In genomic region chr6:74574794-74575193, GRCh38 we compare ENCODE assay signal across 9 cellular contexts.
DNase-seq lines count a peak whose midpoint lies in the region; FAIRE-seq and TF ChIP-seq lines count a peak whose summit lies in the region.
"Had no signal": no experiment of that assay in that cellular context is flagged by ENCODE, and none has a peak within 500 bp of the region (broad histone marks: within the 10 kb centered on the region; RNA-seq: fewer than 3 reads in every experiment).

No MANE protein-coding gene starts in this region.

- no peaks in the 10 kb centered on the region for H3K9me3 ChIP-seq in H9 (ENCODE audit: control insufficient read depth, low read depth, low read length)
- no peaks in the 10 kb centered on the region for H3K9me3 ChIP-seq in OCI-LY1 (ENCODE audit: low read length)
- H3K9me3 ChIP-seq in tibial nerve, result no peaks in the 10 kb centered on the region

- TF ChIP-seq POLR2A in tibial nerve (IDR thresholded peaks at IDR 0.05), result no peak

- H3K27ac ChIP-seq in H9 (ENCODE audit: insufficient read length, low read depth, low read length) (no peak overlapping the region), OCI-LY1 (ENCODE audit: low read depth, low read length, poor library complexity, severe bottlenecking) (no peak overlapping the region), tibial nerve (no peak overlapping the region)

- H3K23me2 ChIP-seq in H9 (ENCODE audit: insufficient read length, low read depth, low read length, poor library complexity, severe bottlenecking), result no peaks in the 10 kb centered on the region

- no peak overlapping the region for H4K8ac ChIP-seq in H9 (replicated peaks; ENCODE audit: insufficient read length, low read depth, low read length)

- H4K5ac ChIP-seq in H9 (ENCODE audit: insufficient read length, low read depth, low read length), result no peak overlapping the region

- H3K14ac ChIP-seq in H9 (ENCODE audit: insufficient read depth, low read length), result no peak overlapping the region

- DNase-seq in D721Med (ENCODE audit: insufficient read length, low spot score) (no peak), H9 (no peak), foreskin fibroblast (peak in 1 of 2 donors; percentile 44), NCI-H187 (lab: John Stamatoyannopoulos, UW) (no peak), tibial nerve (ENCODE audit: low spot score in 2 of 2) (no peak), NCI-H748 (lab: John Stamatoyannopoulos, UW; ENCODE audit: unreplicated experiment) (no peak)
- DNase-seq in activated CD4-positive, alpha-beta T cell treated with anti-CD3 and anti-CD28 coated beads, Interleukin-2, amount 50 U/mL, for 48 hours, result no peak

- H2AFZ ChIP-seq in H9 (ENCODE audit: low read length), result no peak overlapping the region
- no peak overlapping the region for H2AFZ ChIP-seq in OCI-LY1 (ENCODE audit: low read length)

- no peaks in the 10 kb centered on the region for H3K79me1 ChIP-seq in H9 (ENCODE audit: insufficient read depth, low read depth, low read length, poor library complexity, severe bottlenecking)

- no peak overlapping the region for H3K4ac ChIP-seq in H9 (ENCODE audit: low read depth, low read length)

- no peaks in the 10 kb centered on the region for H3K36me3 ChIP-seq in OCI-LY1 (ENCODE audit: insufficient read depth, low read length)
- H3K36me3 ChIP-seq in tibial nerve, result no peaks in the 10 kb centered on the region

- H3K4me1 Mint-ChIP-seq in H9, result no peaks in the 10 kb centered on the region

- H2AK5ac ChIP-seq in H9 (ENCODE audit: insufficient read length, low read length), result no peak overlapping the region

- no peak overlapping the region for H2BK5ac ChIP-seq in H9 (ENCODE audit: insufficient read length, low read length)

- H3K56ac ChIP-seq in H9 (ENCODE audit: insufficient read length, low read depth, low read length), result no peak overlapping the region

- H2BK15ac ChIP-seq in H9 (ENCODE audit: low read depth, low read length), result no peak overlapping the region

- TF ChIP-seq EP300 in tibial nerve (IDR thresholded peaks at IDR 0.05), result no peak

- no peak overlapping the region for H4K91ac ChIP-seq in H9 (ENCODE audit: insufficient read length, low read depth, low read length)

- no peak overlapping the region for H3K4me3 ChIP-seq in OCI-LY1 (ENCODE audit: low read depth, low read length, poor library complexity, severe bottlenecking)
- H3K4me3 ChIP-seq in foreskin fibroblast (ENCODE audit: low read depth in 1 of 2, low read length in 2 of 2), result no peak overlapping the region
- no peak overlapping the region for H3K4me3 ChIP-seq in tibial nerve

- no CpG with 5 or more reads among the region's 5 CpGs for WGBS in H9 (ENCODE audit: extremely low coverage, insufficient read length, low lambda C conversion rate)
- 66 to 73% methylated on average over 5 of the region's 5 CpGs for WGBS in tibial nerve, 2 donors

- no peak overlapping the region for H3K9ac ChIP-seq in H9 (ENCODE audit: extremely low read depth, insufficient read length, low read length)
- no peak overlapping the region for H3K9ac ChIP-seq in OCI-LY1 (ENCODE audit: low read length)

- FAIRE-seq in D721Med (lab: Jason Lieb, UNC), result no peak
- FAIRE-seq: islet of Langerhans had no signal

- H3K27ac Mint-ChIP-seq in H9, result no peak overlapping the region

- no peak overlapping the region for H2BK120ac ChIP-seq in H9 (ENCODE audit: low read depth, low read length, poor library complexity, severe bottlenecking)

- no peaks in the 10 kb centered on the region for H3K79me2 ChIP-seq in H9 (ENCODE audit: insufficient read depth, low read length)
- H3K79me2 ChIP-seq in OCI-LY1 (ENCODE audit: insufficient read depth, low read length), result no peaks in the 10 kb centered on the region

- H4K20me1 ChIP-seq in H9 (ENCODE audit: control insufficient read depth, insufficient read depth, insufficient read length) (no peaks in the 10 kb centered on the region), OCI-LY1 (ENCODE audit: insufficient read depth, low read length) (no peaks in the 10 kb centered on the region)

- H3K4me3 Mint-ChIP-seq in H9, result no peak overlapping the region

- no peaks in the 10 kb centered on the region for H3K9me3 Mint-ChIP-seq in H9

- no peaks in the 10 kb centered on the region for H3K36me3 Mint-ChIP-seq in H9 (ENCODE audit: insufficient read depth in 1 of 3, low read depth in 3 of 3)

- H3T11ph ChIP-seq in H9 (ENCODE audit: low read length), result no peak overlapping the region

- no peak overlapping the region for H2BK20ac ChIP-seq in H9 (ENCODE audit: low read depth, low read length, poor library complexity, severe bottlenecking)

- no peak overlapping the region for H3K4me2 ChIP-seq in H9 (ENCODE audit: insufficient read depth, insufficient read length, low read length)
- no peak overlapping the region for H3K4me2 ChIP-seq in OCI-LY1 (ENCODE audit: low read length)

- H3K4me1 ChIP-seq in H9 (ENCODE audit: insufficient read depth, low read length) (no peaks in the 10 kb centered on the region), OCI-LY1 (ENCODE audit: insufficient read depth, low read length, severe bottlenecking) (no peaks in the 10 kb centered on the region), tibial nerve (peaks cover 0 to 20% (median 6%) of the 10 kb centered on the region in 4 donors)

- TF ChIP-seq CTCF in D721Med (IDR thresholded peaks at IDR 0.05; ENCODE audit: insufficient read depth, missing control alignments), result peak; percentile 62
- peak; percentile 76 for TF ChIP-seq CTCF in H9 (conservative IDR thresholded peaks at IDR 0.05)
- peak; percentile 66 for TF ChIP-seq CTCF in OCI-LY1 (IDR thresholded peaks at IDR 0.05; ENCODE audit: low read length)
- peak; percentile 47 for TF ChIP-seq CTCF in foreskin fibroblast (IDR thresholded peaks at IDR 0.05; ENCODE audit: low read depth, low read length)
- no peak for TF ChIP-seq CTCF in tibial nerve (IDR thresholded peaks at IDR 0.05)

- no peak overlapping the region for H3K23ac ChIP-seq in H9 (ENCODE audit: insufficient read length, low read depth, low read length)

- H3F3A ChIP-seq in OCI-LY1 (ENCODE audit: insufficient read depth, low read length), result no peaks in the 10 kb centered on the region

- H3K27me3 ChIP-seq in H9 (ENCODE audit: insufficient read depth, low read length) (no peaks in the 10 kb centered on the region), OCI-LY1 (ENCODE audit: insufficient read depth, low read length) (no peaks in the 10 kb centered on the region), tibial nerve (no peaks in the 10 kb centered on the region)

- H3K9me2 ChIP-seq in OCI-LY1 (ENCODE audit: low read depth, low read length), result no peaks in the 10 kb centered on the region

- H2BK12ac ChIP-seq in H9 (ENCODE audit: insufficient read length, low read depth, low read length), result no peak overlapping the region

- no peak overlapping the region for H3K18ac ChIP-seq in H9 (ENCODE audit: insufficient read length, low read depth, low read length)

- no peaks in the 10 kb centered on the region; the same call in 1 of the 2 replicates for H3K27me3 Mint-ChIP-seq in H9 (ENCODE audit: low read depth)

Comparison
In these comparisons a context has a peak if more than half of its experiments do, and no peak if none do; other contexts are left out.
1. CTCF ChIP-seq: peak in D721Med (single experiment), H9 (single experiment), OCI-LY1 (single experiment) and foreskin fibroblast (single experiment); none in tibial nerve (0 of 5).